20 cellular contexts compared by ENCODE assay signal in genomic region chr15:41562258-41562657, GRCh38. TPM values are rescaled to one million over a fixed set of nuclear protein-coding genes. Genes with fewer than 3 reads are reported as not detected.
DNase-seq lines count a peak whose midpoint lies in the region; ATAC-seq and TF ChIP-seq lines count a peak whose summit lies in the region.
"Had no signal": no experiment of that assay in that cellular context is flagged by ENCODE, and none has a peak within 500 bp of the region (broad histone marks: within the 10 kb centered on the region; RNA-seq: fewer than 3 reads in every experiment).

No MANE protein-coding gene starts in this region.

- H4K12ac ChIP-seq in trophoblast cell (ENCODE audit: low read depth, low read length), result no peak overlapping the region

- peaks cover 0 to 29% (median 3%) of the 10 kb centered on the region in 11 experiments; a peak in 6 of 22 replicates for H4K20me1 ChIP-seq in BLaER1 treated with 17β-estradiol and CSF1 and Interleukin-3, amounts not matched to agents 10 nM and 100 nM
- no peaks in the 10 kb centered on the region for H4K20me1 ChIP-seq in PC-3 (ENCODE audit: low read length)

- peak overlapping the region; percentile 38 for H3K14ac ChIP-seq in trophoblast cell (ENCODE audit: low read length)

- no peak overlapping the region for H4K8ac ChIP-seq in trophoblast cell (ENCODE audit: low read depth, low read length)

- no peak overlapping the region for H3K23ac ChIP-seq in trophoblast cell (ENCODE audit: low read length)

- no peak overlapping the region for H3K9ac ChIP-seq in BLaER1 treated with 17β-estradiol and CSF1 and Interleukin-3, amounts not matched to agents 10 nM and 100 nM
- no peak overlapping the region for H3K9ac ChIP-seq in iPS-18a (ENCODE audit: low read length)
- no peak overlapping the region for H3K9ac ChIP-seq in trophoblast cell (ENCODE audit: low read length)
- no peak overlapping the region for H3K9ac ChIP-seq in PC-3 (ENCODE audit: low read length)
- H3K9ac ChIP-seq: parathyroid adenoma had no signal

- H3K9me2 ChIP-seq in PC-3 (replicated peaks; ENCODE audit: low read length), result no peaks in the 10 kb centered on the region

- H2AFZ ChIP-seq in trophoblast cell (ENCODE audit: insufficient read depth, low read length, poor library complexity) (no peak overlapping the region), PC-3 (ENCODE audit: low read length) (no peak overlapping the region)
- H2AFZ ChIP-seq: parathyroid adenoma had no signal

- no peak overlapping the region for H2BK12ac ChIP-seq in trophoblast cell (ENCODE audit: low read length)

- H2BK5ac ChIP-seq in trophoblast cell (ENCODE audit: low read depth, low read length, poor library complexity), result no peak overlapping the region

- intact Hi-C loops in PC-3 (cut with micrococcal nuclease), result no loop called here

- peaks cover 13 to 57% (median 47%) of the 10 kb centered on the region in 10 experiments for H3K4me1 ChIP-seq in BLaER1 treated with 17β-estradiol and CSF1 and Interleukin-3, amounts not matched to agents 10 nM and 100 nM
- H3K4me1 ChIP-seq in iPS-18a (ENCODE audit: control insufficient read depth, low read depth, low read length) (peaks cover 68% of the 10 kb centered on the region), trophoblast cell (ENCODE audit: control insufficient read depth in 1 of 2, insufficient read depth in 2 of 2, low read length in 2 of 2) (peaks cover 53 to 60% of the 10 kb centered on the region in 2 experiments), PC-3 (ENCODE audit: insufficient read depth, low read length) (peaks cover 18% of the 10 kb centered on the region)
- H3K4me1 ChIP-seq: parathyroid adenoma had no signal

- peak overlapping the region; percentile 72 for H3K18ac ChIP-seq in trophoblast cell (ENCODE audit: low read length)

- no CpG with 5 or more reads among the region's 4 CpGs for WGBS in trophoblast cell (ENCODE audit: extremely low coverage, insufficient coverage, insufficient read length)

- no peak overlapping the region for H4K91ac ChIP-seq in trophoblast cell (ENCODE audit: low read depth, low read length)

- H3K79me2 ChIP-seq in trophoblast cell (ENCODE audit: control insufficient read depth, insufficient read depth, low read length, poor library complexity) (peaks cover 17% of the 10 kb centered on the region), PC-3 (ENCODE audit: low read length) (0 out of 2 replicates have a peak, but pooled peaks cover 6% of the 10 kb centered on the region)
- H3K79me2 ChIP-seq: parathyroid adenoma had no signal

- H3K4ac ChIP-seq in trophoblast cell (ENCODE audit: low read depth, low read length), result no peak overlapping the region

- no peak overlapping the region for H2BK120ac ChIP-seq in trophoblast cell (ENCODE audit: insufficient read depth, low read length, poor library complexity)

- peaks cover 36% of the 10 kb centered on the region for H3K79me1 ChIP-seq in trophoblast cell (ENCODE audit: low read length)

- CTCF ChIA-PET in PC-3 (lab: Charles Lee), result interaction anchor here (0.6 kb wide), 1 partner anchor 18 kb away, joined by 4 read pairs; the partner anchor contains the start of gene RPAP1

- no peak for TF ChIP-seq CTCF in WERI-Rb-1 (IDR thresholded peaks at IDR 0.05; ENCODE audit: low read depth, low read length)
- TF ChIP-seq CTCF in PC-3 (conservative IDR thresholded peaks at IDR 0.05; ENCODE audit: low read depth, low read length), result no peak

- H2AK5ac ChIP-seq in trophoblast cell (ENCODE audit: low read length), result peak overlapping the region; percentile 19

- peak overlapping the region in 6 of 11 experiments; percentile 30 to 99 (median 95); a peak in 6 of 22 replicates for H3K4me2 ChIP-seq in BLaER1 treated with 17β-estradiol and CSF1 and Interleukin-3, amounts not matched to agents 10 nM and 100 nM
- H3K4me2 ChIP-seq in trophoblast cell (ENCODE audit: low read length) (no peak overlapping the region), PC-3 (ENCODE audit: low read length) (no peak overlapping the region)

- BruUV-seq in PC-3 (replicated peaks; lab: Mats Ljungman, UMichigan), result no TSS peak

- DNase-seq in WERI-Rb-1 (no peak), trophoblast cell (no peak), DMS79 treated with DMSO at 0.1 percent for 48 hours (lab: John Stamatoyannopoulos, UW) (no peak), activated gamma-delta T cell (lab: John Stamatoyannopoulos, UW) (no peak), PC-3 (no peak)
- DNase-seq: ACHN; activated CD4-positive, alpha-beta T cell treated with anti-CD3 and anti-CD28 coated beads, Interleukin-2, amount 50 U/mL, for 4 hours; amniotic stem cell; CD8-positive, alpha-beta memory T cell; DMS79; effector memory CD4-positive, alpha-beta T cell; NCI-H1105; SIG-M5; stimulated activated CD4-positive, alpha-beta T cell treated with anti-CD3 and anti-CD28 coated beads, Interleukin-2, amount 100 ng/mL, for 48 hours; stimulated activated naive CD8-positive, alpha-beta T cell treated with anti-CD3 and anti-CD28 coated beads, Interleukin-15, amount 100 ng/mL, for 72 hours; T-helper 1 cell had no signal

- ATAC-seq in HG02642 (IDR thresholded peaks at IDR 0.05; ENCODE audit: poor library complexity, unreplicated experiment) (no peak), PC-3 (no peak)
- ATAC-seq: stimulated activated naive CD8-positive, alpha-beta T cell treated with anti-CD3 and anti-CD28 coated beads, Interleukin-15, amount 100 ng/mL, for 72 hours had no signal

- peaks cover 10 to 31% (median 24%) of the 10 kb centered on the region in 11 experiments; a peak in 21 of 22 replicates for H3K27me3 ChIP-seq in BLaER1 treated with 17β-estradiol and CSF1 and Interleukin-3, amounts not matched to agents 10 nM and 100 nM
- H3K27me3 ChIP-seq in WERI-Rb-1 (ENCODE audit: insufficient read depth, low read depth, severe bottlenecking) (no peaks in the 10 kb centered on the region), iPS-18a (ENCODE audit: control insufficient read depth, insufficient read depth, low read length) (peaks cover 15% of the 10 kb centered on the region), trophoblast cell (ENCODE audit: insufficient read depth, low read length) (no peaks in the 10 kb centered on the region), PC-3 (ENCODE audit: low read length) (no peaks in the 10 kb centered on the region)

- H3F3A ChIP-seq in PC-3 (ENCODE audit: low read length, unreplicated experiment), result no peaks in the 10 kb centered on the region

- no peak overlapping the region for H3K4me3 ChIP-seq in BLaER1 treated with 17β-estradiol and CSF1 and Interleukin-3, amounts not matched to agents 10 nM and 100 nM
- no peak overlapping the region for H3K4me3 ChIP-seq in WERI-Rb-1 (ENCODE audit: low read depth, low read length)
- H3K4me3 ChIP-seq in iPS-18a (ENCODE audit: low read length), result peak overlapping the region; percentile 6
- no peak overlapping the region for H3K4me3 ChIP-seq in trophoblast cell (ENCODE audit: low read depth, low read length)
- no peak overlapping the region for H3K4me3 ChIP-seq in PC-3 (ENCODE audit: low read length)

- POLR2A ChIA-PET in PC-3 (lab: Charles Lee; ENCODE audit: unreplicated experiment), result no interaction called here

- H3K27ac ChIP-seq in BLaER1 treated with 17β-estradiol and CSF1 and Interleukin-3, amounts not matched to agents 10 nM and 100 nM, result no peak overlapping the region
- peak overlapping the region; percentile 48 for H3K27ac ChIP-seq in WERI-Rb-1
- peak overlapping the region; percentile 22 for H3K27ac ChIP-seq in iPS-18a (ENCODE audit: low read length)
- no peak overlapping the region for H3K27ac ChIP-seq in trophoblast cell (ENCODE audit: low read depth, low read length)
- H3K27ac ChIP-seq in PC-3 (ENCODE audit: low read length), result no peak overlapping the region
- H3K27ac ChIP-seq: parathyroid adenoma had no signal

- H3K9me3 ChIP-seq in BLaER1 treated with 17β-estradiol and CSF1 and Interleukin-3, amounts not matched to agents 10 nM and 100 nM (replicated peaks in 1 of 11), result no peaks in the 10 kb centered on the region
- H3K9me3 ChIP-seq in WERI-Rb-1 (ENCODE audit: severe bottlenecking) (no peaks in the 10 kb centered on the region), iPS-18a (ENCODE audit: control insufficient read depth, low read depth, low read length) (no peaks in the 10 kb centered on the region), trophoblast cell (ENCODE audit: insufficient read depth, low read depth, low read length) (no peaks in the 10 kb centered on the region), PC-3 (ENCODE audit: low read length) (no peaks in the 10 kb centered on the region)

- peaks cover 0 to 6% (median 0%) of the 10 kb centered on the region in 11 experiments; a peak in 1 of 22 replicates for H3K36me3 ChIP-seq in BLaER1 treated with 17β-estradiol and CSF1 and Interleukin-3, amounts not matched to agents 10 nM and 100 nM
- H3K36me3 ChIP-seq in WERI-Rb-1, result no peaks in the 10 kb centered on the region; the same call in none of the 2 replicates
- peaks cover 4% of the 10 kb centered on the region for H3K36me3 ChIP-seq in iPS-18a (ENCODE audit: control insufficient read depth, low read depth, low read length)
- H3K36me3 ChIP-seq in trophoblast cell (ENCODE audit: control insufficient read depth in 1 of 2, insufficient read depth in 2 of 2, low read length in 2 of 2), result peaks cover 41 to 47% of the 10 kb centered on the region in 2 experiments
- no peaks in the 10 kb centered on the region for H3K36me3 ChIP-seq in PC-3 (ENCODE audit: low read depth, low read length)

RNA-seq across cellular contexts. Expression of gene TYRO3, which starts 3.2 kb away (rescaled TPM):
- polyA plus RNA-seq in trophoblast cell (2013), result 174 and 187 TPM in 2 replicates
- 20.0 and 23.5 TPM in 2 replicates for total RNA-seq in PC-3 (2014; rRNA removed)

RNA-seq across cellular contexts. Expression of gene RPAP1, which starts 18.2 kb away (rescaled TPM):
- 27.4 and 28.9 TPM in 2 replicates for polyA plus RNA-seq in trophoblast cell (2013)
- 28.4 and 51.1 TPM in 2 replicates for total RNA-seq in PC-3 (2014; rRNA removed)

RNA-seq across cellular contexts. Expression of gene LTK, which starts 48.6 kb away (rescaled TPM):
- 0.39 and 0.47 TPM in 2 replicates for polyA plus RNA-seq in trophoblast cell (2013)
- total RNA-seq in PC-3 (2014; rRNA removed), result 0.07 and 0.29 TPM in 2 replicates

Comparison
In these comparisons a context has a peak if more than half of its experiments do, and no peak if none do; other contexts are left out.
1. H3K27ac ChIP-seq: peak in WERI-Rb-1 (single experiment) and iPS-18a (single experiment); none in BLaER1 treated with 17β-estradiol and CSF1 and Interleukin-3, amounts not matched to agents 10 nM and 100 nM (0 of 11), trophoblast cell (single experiment) and PC-3 (single experiment).
2. H3K4me2 ChIP-seq: peak in BLaER1 treated with 17β-estradiol and CSF1 and Interleukin-3, amounts not matched to agents 10 nM and 100 nM (6 of 11); none in trophoblast cell (single experiment) and PC-3 (single experiment).